Comparison of ENCODE assay signal across 8 cellular contexts in genomic region chr6:16964553-16965499, GRCh38.
DNase-seq lines count a peak whose midpoint lies in the region; ATAC-seq and TF ChIP-seq lines count a peak whose summit lies in the region.

No MANE protein-coding gene starts in this region.

- peak; percentile 80 for ATAC-seq in HG03097 (IDR thresholded peaks at IDR 0.05; ENCODE audit: low FRiP score, unreplicated experiment)

- intact Hi-C loops in lower leg skin (cut with DNase I; ENCODE audit: low total_unique reads), result loop anchor here (5.0 to 10.0 kb wide), 2 partner anchors 198 to 630 kb away; no protein-coding TSS in a partner anchor

- in situ Hi-C loops in GM13977 (cut with MboI; ENCODE audit: low pct_unique_long_range_greater_than_20kb, low sequenced_read_pairs, unreplicated experiment), result loop anchor here (25.0 kb wide), 1 partner anchor 178 kb away; no protein-coding TSS in a partner anchor

- no peak overlapping the region for H3K4me3 ChIP-seq in lower leg skin (ENCODE audit: low read depth, poor library complexity, severe bottlenecking)

- peak; percentile 29 for DNase-seq in 8988T
- DNase-seq in GM13977 (ENCODE audit: low spot score), result peak; percentile 46
- DNase-seq in NCI-H526 treated with DMSO at 0.1 percent for 48 hours (lab: John Stamatoyannopoulos, UW), result peak; percentile 63
- DNase-seq in activated CD4-positive, alpha-beta T cell treated with anti-CD3 and anti-CD28 coated beads, Interleukin-2, amount 50 U/mL, for 4 hours, result peak; percentile 45 to 47
- peak; percentile 16 to 67 for DNase-seq in dermis microvascular lymphatic vessel endothelial cell (ENCODE audit: low read depth in 2 of 2)
- DNase-seq in lower leg skin (ENCODE audit: low spot score in 2 of 2), result peak; percentile 63 to 92
- peak; percentile 48 to 61 (median 56) for DNase-seq in stimulated activated CD4-positive, alpha-beta T cell treated with anti-CD3 and anti-CD28 coated beads, TNF-alpha, amount 100 ng/mL, for 48 hours (ENCODE audit: low read depth in 3 of 3)

- TF ChIP-seq CTCF in GM13977 (IDR thresholded peaks at IDR 0.05; ENCODE audit: extremely low read depth, insufficient read depth, missing control alignments), result peak; percentile 93
- peak in 1 of 3 donors; percentile 41 for TF ChIP-seq CTCF in lower leg skin (IDR thresholded peaks at IDR 0.05)

- WGBS in lower leg skin, 2 donors, result 22 to 29% methylated on average over 20 to 21 of the region's 21 CpGs

- TF ChIP-seq POLR2A in lower leg skin (IDR thresholded peaks at IDR 0.05), result no peak
